ENCODE assay signal across 26 cellular contexts in the genomic region with DNA sequence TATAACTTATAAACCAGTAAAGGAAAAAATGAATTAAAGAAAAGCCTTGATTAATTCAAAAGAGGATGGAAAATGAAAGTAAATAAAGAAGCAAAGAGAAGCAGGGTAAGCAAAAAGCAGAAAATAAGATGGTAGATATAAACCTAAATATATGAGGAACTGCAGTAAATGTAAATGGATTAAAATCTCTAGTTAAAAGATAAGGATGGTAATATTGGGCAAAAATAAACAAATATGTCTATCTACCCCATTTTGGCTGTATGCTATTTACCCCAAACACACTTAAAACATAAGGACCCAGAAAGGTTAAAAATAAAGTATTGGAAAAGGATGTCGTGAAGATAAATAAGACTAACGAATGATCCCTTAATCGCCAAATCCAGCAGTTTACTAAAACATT.
"Had no signal": no experiment of that assay in that cellular context is flagged by ENCODE, and none has a peak within 500 bp of the region (broad histone marks: within the 10 kb centered on the region; RNA-seq: fewer than 3 reads in every experiment).

No MANE protein-coding gene starts in this region.

- H3K4me3 ChIP-seq: stomach, suprapubic skin, testis, thoracic aorta, thyroid gland, tibial artery, tibial nerve, transverse colon, upper lobe of left lung, upper lobe of right lung, uterus, vagina had no signal

- H3K4me1 ChIP-seq: stomach, suprapubic skin, testis, thyroid gland, tibial artery, tibial nerve, transverse colon, upper lobe of left lung, upper lobe of right lung, uterus, vagina had no signal

- ATAC-seq: stimulated activated effector memory CD8-positive, alpha-beta T cell treated with anti-CD3 and anti-CD28 coated beads, Interleukin-12 subunit alpha, Interleukin-12 subunit beta, amount 100 ng/mL, for 72 hours; stimulated activated memory B cell treated with anti-CD40 and anti-IgM and Interleukin-4, amounts not matched to agents 10 μg/mL and 1 μg/mL and 100 μg/mL, for 72 hours; stimulated activated naive B cell treated with anti-CD40 and anti-IgM and Interleukin-4, amounts not matched to agents 10 μg/mL and 1 μg/mL and 100 μg/mL, for 72 hours; stimulated activated naive CD8-positive, alpha-beta T cell treated with anti-CD3 and anti-CD28 coated beads, Interleukin-15, amount 100 ng/mL, for 72 hours; stimulated activated naive CD8-positive, alpha-beta T cell treated with anti-CD3 and anti-CD28 coated beads, Interleukin-15, Interleukin-2, amounts not matched to agents 100 U/mL and 50 U/mL, for 24 hours; upper lobe of right lung had no signal

- H3K36me3 ChIP-seq: stomach, suprapubic skin, thoracic aorta, thyroid gland, tibial artery, tibial nerve, transverse colon, upper lobe of left lung, upper lobe of right lung, uterus, vagina had no signal

- DNase-seq: stimulated activated CD4-positive, alpha-beta T cell treated with anti-CD3 and anti-CD28 coated beads, Interleukin-2, amount 100 ng/mL, for 48 hours; stimulated activated CD4-positive, alpha-beta T cell treated with anti-CD3 and anti-CD28 coated beads, Interleukin-4, amount 100 ng/mL, for 1 hour; stimulated activated CD4-positive, alpha-beta T cell treated with anti-CD3 and anti-CD28 coated beads, Interleukin-4, amount 100 ng/mL, for 24 hours; stimulated activated CD4-positive, alpha-beta T cell treated with anti-CD3 and anti-CD28 coated beads, Interleukin-4, amount 100 ng/mL, for 4 hours; stimulated activated CD8-positive, alpha-beta memory T cell treated with anti-CD3 and anti-CD28 coated beads, Interleukin-4, amount 100 ng/mL, for 48 hours; stimulated activated naive B cell treated with anti-CD40 and anti-IgM and Interleukin-4, amounts not matched to agents 10 μg/mL and 1 μg/mL and 100 μg/mL, for 72 hours; stimulated activated naive CD4-positive, alpha-beta T cell treated with Interleukin-2 at 50 U/mL for 16 hours; stimulated activated naive CD8-positive, alpha-beta T cell treated with anti-CD3 and anti-CD28 coated beads, Interleukin-15, amount 100 ng/mL, for 72 hours; stimulated activated naive CD8-positive, alpha-beta T cell treated with anti-CD3 and anti-CD28 coated beads, Interleukin-15, Interleukin-2, amounts not matched to agents 100 U/mL and 50 U/mL, for 24 hours; stomach; substantia nigra; testis; thyroid gland; tibial artery; transverse colon; trophoblast cell; upper lobe of left lung; upper lobe of right lung; uterus had no signal

- H3K9me3 ChIP-seq: testis, thyroid gland, upper lobe of right lung, uterus, vagina had no signal

- H3K27ac ChIP-seq: stomach, suprapubic skin, testis, thoracic aorta, thyroid gland, tibial artery, tibial nerve, transverse colon, upper lobe of left lung, upper lobe of right lung, uterus, vagina had no signal

- H3K27me3 ChIP-seq: testis, thyroid gland, transverse colon, upper lobe of left lung, upper lobe of right lung, uterus, vagina had no signal

- FAIRE-seq: urothelium cell line had no signal
